17 cellular contexts compared by ENCODE assay signal in genomic region chr11:4887591-4887990, GRCh38. TPM values are rescaled to one million over a fixed set of nuclear protein-coding genes. Genes with fewer than 3 reads are reported as not detected.
A peak's percentile ranks its signal among the peaks of the same experiment; 100 is the strongest.
DNase-seq lines count a peak whose midpoint lies in the region; TF ChIP-seq lines count a peak whose summit lies in the region.
"Had no signal": no experiment of that assay in that cellular context is flagged by ENCODE, and none has a peak within 500 bp of the region (broad histone marks: within the 10 kb centered on the region; RNA-seq: fewer than 3 reads in every experiment).

No MANE protein-coding gene starts in this region.

- TF ChIP-seq EP300 in suprapubic skin (IDR thresholded peaks at IDR 0.05): no peak

- no peaks in the 10 kb centered on the region for H4K20me1 ChIP-seq in smooth muscle cell (ENCODE audit: low read depth)

- H3K9me3 ChIP-seq in smooth muscle cell (replicated peaks; ENCODE audit: low read depth) (no peaks in the 10 kb centered on the region), suprapubic skin (no peaks in the 10 kb centered on the region)
- H3K9me3 ChIP-seq: A549, Caco-2 had no signal

- no peak for TF ChIP-seq CTCF in cardiac fibroblast (IDR thresholded peaks at IDR 0.05; ENCODE audit: low read depth, low read length)
- TF ChIP-seq CTCF in smooth muscle cell (IDR thresholded peaks at IDR 0.05; ENCODE audit: borderline replicate concordance, insufficient read depth, poor library complexity, severe bottlenecking): no peak
- no peak for TF ChIP-seq CTCF in suprapubic skin (IDR thresholded peaks at IDR 0.05)

- peak overlapping the region; percentile 8 for H2AFZ ChIP-seq in smooth muscle cell (ENCODE audit: low read depth)

- H3K4me1 ChIP-seq in smooth muscle cell (ENCODE audit: low read depth): no peaks in the 10 kb centered on the region
- no peaks in the 10 kb centered on the region for H3K4me1 ChIP-seq in suprapubic skin
- H3K4me1 ChIP-seq: A549, Caco-2 had no signal

- WGBS in smooth muscle cell (ENCODE audit: low lambda C conversion rate): 0% methylated on average over 1 of the region's 1 CpG
- WGBS in suprapubic skin: 0% methylated on average over 1 of the region's 1 CpG

- H3K27ac ChIP-seq in smooth muscle cell (ENCODE audit: low read depth) (no peak overlapping the region), suprapubic skin (no peak overlapping the region)
- H3K27ac ChIP-seq: 22Rv1, A549, C4-2B had no signal

- H3K79me2 ChIP-seq in smooth muscle cell (ENCODE audit: low read depth): no peaks in the 10 kb centered on the region

- H3K36me3 ChIP-seq in smooth muscle cell (ENCODE audit: low read depth) (no peaks in the 10 kb centered on the region), suprapubic skin (no peaks in the 10 kb centered on the region)

- H3F3A ChIP-seq in smooth muscle cell (ENCODE audit: low read depth): no peaks in the 10 kb centered on the region

- no peak for TF ChIP-seq POLR2A in suprapubic skin (IDR thresholded peaks at IDR 0.05)

- H3K9ac ChIP-seq in smooth muscle cell (ENCODE audit: low read depth): no peak overlapping the region

- DNase-seq in LHCN-M2 (ENCODE audit: low read depth): peak; percentile 29
- peak; percentile 20 to 75 for DNase-seq in cardiac fibroblast (ENCODE audit: low read depth in 2 of 2)
- DNase-seq in iris pigment epithelial cell (ENCODE audit: low read depth): peak; percentile 14
- no peak for DNase-seq in smooth muscle cell (lab: John Stamatoyannopoulos, UW; ENCODE audit: unreplicated experiment)
- no peak for DNase-seq in SKM-1 treated with dmso at 0.1 percent for 144 hours (lab: John Stamatoyannopoulos, UW; ENCODE audit: unreplicated experiment)
- no peak for DNase-seq in GM19240 (ENCODE audit: insufficient read length, low spot score)
- DNase-seq in suprapubic skin (ENCODE audit: low spot score in 2 of 2): no peak
- DNase-seq: AML-193; Caco-2; CD4-positive, alpha-beta T cell; H9; IMR-90 had no signal

- H3K4me3 ChIP-seq in cardiac fibroblast (replicated peaks in 1 of 2; ENCODE audit: low read depth in 2 of 2, low read length in 2 of 2) (no peak overlapping the region), smooth muscle cell (no peak overlapping the region), suprapubic skin (no peak overlapping the region)
- H3K4me3 ChIP-seq: A549 had no signal

- no peak overlapping the region for H3K4me2 ChIP-seq in smooth muscle cell
- H3K4me2 ChIP-seq: A549 had no signal

- H3K27me3 ChIP-seq in smooth muscle cell (ENCODE audit: low read depth): no peaks in the 10 kb centered on the region
- no peaks in the 10 kb centered on the region for H3K27me3 ChIP-seq in suprapubic skin

RNA-seq across cellular contexts. Expression of gene OR51T1, which starts 5.9 kb away (rescaled TPM):
- total RNA-seq in LHCN-M2 (2014; rRNA removed): not detected in 2 replicates
- not detected for polyA plus RNA-seq in LHCN-M2 (2012)
- not detected in 2 replicates for total RNA-seq in smooth muscle cell
- polyA plus RNA-seq in smooth muscle cell: not detected in 2 replicates
- total RNA-seq in suprapubic skin: not detected
- total RNA-seq: Caco-2; CD4-positive, alpha-beta T cell; H1; H9; IMR-90 had no signal
- polyA plus RNA-seq: A549, BJ, H1, IMR-90 had no signal

RNA-seq across cellular contexts. Expression of gene OR51A7, which starts 16.0 kb away (rescaled TPM):
- total RNA-seq in LHCN-M2 (2014; rRNA removed) (not detected in 2 replicates), smooth muscle cell (not detected in 2 replicates), suprapubic skin (not detected)
- not detected for polyA plus RNA-seq in LHCN-M2 (2012)
- polyA plus RNA-seq in smooth muscle cell: not detected in 2 replicates
- total RNA-seq: Caco-2; CD4-positive, alpha-beta T cell; H1; H9; IMR-90 had no signal
- polyA plus RNA-seq: A549, BJ, H1, IMR-90 had no signal

RNA-seq across cellular contexts. Expression of gene OR51G2, which starts 31.6 kb away (rescaled TPM):
- total RNA-seq in LHCN-M2 (2014; rRNA removed) (not detected in 2 replicates), smooth muscle cell (not detected in 2 replicates), suprapubic skin (not detected)
- not detected for polyA plus RNA-seq in LHCN-M2 (2012)
- polyA plus RNA-seq in smooth muscle cell: not detected in 2 replicates
- total RNA-seq: Caco-2; CD4-positive, alpha-beta T cell; H1; H9; IMR-90 had no signal
- polyA plus RNA-seq: A549, BJ, H1, IMR-90 had no signal

RNA-seq across cellular contexts. Expression of gene OR51G1, which starts 36.5 kb away (rescaled TPM):
- total RNA-seq in LHCN-M2 (2014; rRNA removed) (not detected in 2 replicates), smooth muscle cell (not detected in 2 replicates), suprapubic skin (not detected)
- polyA plus RNA-seq in LHCN-M2 (2012): not detected
- polyA plus RNA-seq in smooth muscle cell: not detected in 2 replicates
- total RNA-seq: Caco-2; CD4-positive, alpha-beta T cell; H1; H9; IMR-90 had no signal
- polyA plus RNA-seq: A549, BJ, H1, IMR-90 had no signal

RNA-seq across cellular contexts. Expression of gene OR51S1, which starts 38.6 kb away (rescaled TPM):
- not detected in 2 replicates for total RNA-seq in LHCN-M2 (2014; rRNA removed)
- polyA plus RNA-seq in LHCN-M2 (2012): not detected
- total RNA-seq in smooth muscle cell: not detected in 2 replicates
- polyA plus RNA-seq in smooth muscle cell: not detected in 2 replicates
- total RNA-seq in suprapubic skin: not detected
- total RNA-seq: Caco-2; CD4-positive, alpha-beta T cell; H1; H9; IMR-90 had no signal
- polyA plus RNA-seq: A549, BJ, H1, IMR-90 had no signal

Comparison
In these comparisons a context has a peak if more than half of its experiments do, and no peak if none do; other contexts are left out.
1. DNase-seq: peak in LHCN-M2 (single experiment), cardiac fibroblast (2 of 2) and iris pigment epithelial cell (single experiment); none in smooth muscle cell (single experiment), SKM-1 treated with dmso at 0.1 percent for 144 hours (single experiment), GM19240 (single experiment) and suprapubic skin (0 of 2).